ENCODE assay signal across 27 cellular contexts in genomic region chr11:2580061-2580421, GRCh38.
A peak's percentile ranks its signal among the peaks of the same experiment; 100 is the strongest.
DNase-seq lines count a peak whose midpoint lies in the region; ATAC-seq and TF ChIP-seq lines count a peak whose summit lies in the region.
"Had no signal": no experiment of that assay in that cellular context is flagged by ENCODE, and none has a peak within 500 bp of the region (broad histone marks: within the 10 kb centered on the region; RNA-seq: fewer than 3 reads in every experiment).

No MANE protein-coding gene starts in this region.

- H3K36me3 ChIP-seq in right atrium auricular region: no peaks in the 10 kb centered on the region
- H3K36me3 ChIP-seq in osteoblast (ENCODE audit: insufficient read depth, low read length): no peaks in the 10 kb centered on the region
- H3K36me3 ChIP-seq in vagina: no peaks in the 10 kb centered on the region
- H3K36me3 ChIP-seq: BLaER1, breast epithelium, gastroesophageal sphincter had no signal

- peak; percentile 21 for ATAC-seq in Right ventricle myocardium superior (ENCODE audit: poor library complexity)
- ATAC-seq in left ventricle myocardium superior: peak; percentile 58
- ATAC-seq: gastroesophageal sphincter; naive thymus-derived CD8-positive, alpha-beta T cell had no signal

- TF ChIP-seq POLR2A in vagina (IDR thresholded peaks at IDR 0.05): no peak

- H3K4me3 ChIP-seq in right atrium auricular region: no peak overlapping the region
- no peak overlapping the region for H3K4me3 ChIP-seq in osteoblast (ENCODE audit: insufficient read depth, low read length)
- H3K4me3 ChIP-seq in vagina: no peak overlapping the region
- H3K4me3 ChIP-seq: BLaER1, breast epithelium, gastroesophageal sphincter had no signal

- no peaks in the 10 kb centered on the region for H3K79me2 ChIP-seq in osteoblast (ENCODE audit: insufficient read depth, low read length)
- H3K79me2 ChIP-seq: parathyroid adenoma had no signal

- no peaks in the 10 kb centered on the region for H4K20me1 ChIP-seq in osteoblast (ENCODE audit: insufficient read depth, low read length)
- H4K20me1 ChIP-seq: BLaER1 had no signal

- no peak overlapping the region for H2AFZ ChIP-seq in osteoblast (ENCODE audit: low read length)
- H2AFZ ChIP-seq: parathyroid adenoma had no signal

- TF ChIP-seq CTCF in right atrium auricular region (IDR thresholded peaks at IDR 0.05) (no peak), osteoblast (IDR thresholded peaks at IDR 0.05; ENCODE audit: extremely low read depth, low read depth, low read length) (no peak), vagina (IDR thresholded peaks at IDR 0.05) (no peak)

- H3K27me3 ChIP-seq in right atrium auricular region (no peaks in the 10 kb centered on the region), osteoblast (ENCODE audit: insufficient read depth, low read length) (no peaks in the 10 kb centered on the region), vagina (no peaks in the 10 kb centered on the region)
- H3K27me3 ChIP-seq: BLaER1, breast epithelium, gastroesophageal sphincter had no signal

- H3K4me2 ChIP-seq in osteoblast (ENCODE audit: insufficient read depth, low read length): no peak overlapping the region
- H3K4me2 ChIP-seq: BLaER1, KMS-11 had no signal

- DNase-seq in Right ventricle myocardium superior (peak; percentile 39), right atrium auricular region (ENCODE audit: low spot score) (no peak), left ventricle myocardium superior (peak; percentile 34), osteoblast (ENCODE audit: insufficient read length, low spot score, missing footprints) (peak; percentile 74), vagina (ENCODE audit: extremely low spot score in 2 of 2) (no peak), NOMO-1 treated with dmso at 0.1 percent for 144 hours (lab: John Stamatoyannopoulos, UW; ENCODE audit: unreplicated experiment) (no peak), NCI-H526 treated with DMSO at 0.1 percent for 48 hours (lab: John Stamatoyannopoulos, UW) (no peak), KG1 (lab: John Stamatoyannopoulos, UW) (no peak)
- DNase-seq: ACHN; activated CD4-positive, CD25-positive, alpha-beta regulatory T cell; cortex of kidney; kidney glomerular epithelial cell; NCI-H1436; NCI-H2107; NCI-H446; SHP77; stimulated activated CD8-positive, alpha-beta memory T cell treated with anti-CD3 and anti-CD28 coated beads, Interleukin-4, amount 100 ng/mL, for 48 hours; SW 1271; T1000; trophoblast cell had no signal

- intact Hi-C loops in Right ventricle myocardium superior (cut with DNase I) (no loop called here), left ventricle myocardium superior (cut with micrococcal nuclease) (no loop called here), vagina (cut with DNase I) (no loop called here)

- H3K4me1 ChIP-seq in right atrium auricular region: peaks cover 0 to 14% of the 10 kb centered on the region in 2 donors
- no peaks in the 10 kb centered on the region for H3K4me1 ChIP-seq in osteoblast (ENCODE audit: insufficient read depth, low read length)
- no peaks in the 10 kb centered on the region for H3K4me1 ChIP-seq in vagina
- H3K4me1 ChIP-seq: breast epithelium, gastroesophageal sphincter, parathyroid adenoma had no signal

- H3K9me3 ChIP-seq in right atrium auricular region (no peaks in the 10 kb centered on the region), osteoblast (ENCODE audit: low read depth, low read length) (no peaks in the 10 kb centered on the region), vagina (no peaks in the 10 kb centered on the region)
- H3K9me3 ChIP-seq: BLaER1, breast epithelium, Caco-2, gastroesophageal sphincter had no signal

- no peak overlapping the region for H3K27ac ChIP-seq in right atrium auricular region
- H3K27ac ChIP-seq in osteoblast (ENCODE audit: low read depth, low read length): no peak overlapping the region
- no peak overlapping the region for H3K27ac ChIP-seq in vagina
- H3K27ac ChIP-seq: BLaER1, breast epithelium, gastroesophageal sphincter, KMS-11, parathyroid adenoma had no signal

Comparison
In these comparisons a context has a peak if more than half of its experiments do, and no peak if none do; other contexts are left out.
1. DNase-seq: peak in Right ventricle myocardium superior (single experiment), left ventricle myocardium superior (single experiment) and osteoblast (single experiment); none in right atrium auricular region (single experiment), vagina (0 of 2), NOMO-1 treated with dmso at 0.1 percent for 144 hours (single experiment), NCI-H526 treated with DMSO at 0.1 percent for 48 hours (single experiment) and KG1 (single experiment).